24 cellular contexts compared by ENCODE assay signal in the genomic region with DNA sequence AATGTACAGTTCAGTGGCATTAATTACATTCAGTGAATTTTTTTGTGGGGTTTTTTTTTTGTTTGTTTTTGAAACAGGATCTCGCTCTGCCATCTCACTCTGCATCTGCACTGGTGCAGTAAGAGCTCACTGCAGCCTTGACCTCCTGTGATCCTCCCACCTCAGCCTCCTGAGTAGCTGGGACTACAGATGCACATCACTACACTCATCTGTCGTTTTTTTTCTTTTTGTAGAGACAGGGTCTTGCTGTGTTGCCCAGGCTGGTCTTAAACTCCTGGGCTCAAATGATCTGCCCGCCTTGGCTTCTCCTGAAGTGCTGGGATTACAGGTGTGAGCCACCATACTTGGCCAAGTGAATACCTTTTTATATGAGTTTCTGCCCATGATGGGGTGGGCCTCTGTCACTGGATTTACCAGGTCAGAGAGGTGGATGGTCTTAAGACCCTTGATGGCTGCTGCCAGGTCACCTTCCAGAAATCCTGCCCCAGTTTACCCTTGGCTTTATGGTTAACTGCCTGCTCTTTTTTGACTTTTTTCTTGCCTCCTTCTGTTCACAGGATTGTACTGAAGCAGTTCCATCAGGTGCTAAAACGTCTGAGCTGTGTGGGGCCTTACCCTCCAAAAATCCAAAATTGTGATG. TPM values are rescaled to one million over a fixed set of nuclear protein-coding genes. Genes with fewer than 3 reads are reported as not detected.
A peak's percentile ranks its signal among the peaks of the same experiment; 100 is the strongest.
DNase-seq lines count a peak whose midpoint lies in the region; ATAC-seq, FAIRE-seq and TF ChIP-seq lines count a peak whose summit lies in the region.
"Had no signal": no experiment of that assay in that cellular context is flagged by ENCODE, and none has a peak within 500 bp of the region (broad histone marks: within the 10 kb centered on the region; RNA-seq: fewer than 3 reads in every experiment).

No MANE protein-coding gene starts in this region.

- dilution Hi-C loops in endothelial cell of umbilical vein (cut with MboI; ENCODE audit: extremely low pct_ligation_motif_present, low sequenced_read_pairs) = no loop called here

- H3F3A ChIP-seq in OCI-LY1 (ENCODE audit: insufficient read depth, low read length) = 0 out of 2 replicates have a peak, but pooled peaks cover 4% of the 10 kb centered on the region

- H3K27ac ChIP-seq in CD8-positive, alpha-beta T cell (ENCODE audit: low read depth, low read length) = no peak overlapping the region
- H3K27ac ChIP-seq in OCI-LY1 (ENCODE audit: low read depth, low read length, poor library complexity, severe bottlenecking) = peak overlapping the region; percentile 56
- no peak overlapping the region for H3K27ac ChIP-seq in endothelial cell of umbilical vein (ENCODE audit: insufficient read depth, low read depth, low read length)
- H3K27ac ChIP-seq in subcutaneous abdominal adipose tissue (ENCODE audit: low read depth, low read length) = peak overlapping the region; percentile 55
- H3K27ac ChIP-seq: KMS-11, SJCRH30 had no signal

- TF ChIP-seq POLR2A in endothelial cell of umbilical vein (IDR thresholded peaks at IDR 0.05; ENCODE audit: low read depth, low read length) = no peak

- H3K9ac ChIP-seq in OCI-LY1 (ENCODE audit: low read length) = no peak overlapping the region; the same call in 1 of the 2 replicates
- H3K9ac ChIP-seq in endothelial cell of umbilical vein (replicated peaks; ENCODE audit: extremely low read depth, insufficient read depth, low read length) = no peak overlapping the region
- no peak overlapping the region for H3K9ac ChIP-seq in subcutaneous abdominal adipose tissue (ENCODE audit: low read length in 5 of 5)
- H3K9ac ChIP-seq: KMS-11 had no signal

- no peaks in the 10 kb centered on the region for H3K36me3 ChIP-seq in CD8-positive, alpha-beta T cell (ENCODE audit: insufficient read depth, low read length)
- H3K36me3 ChIP-seq in OCI-LY1 (ENCODE audit: insufficient read depth, low read length) = peaks cover 55% of the 10 kb centered on the region; the same call in 1 of the 2 replicates
- H3K36me3 ChIP-seq in endothelial cell of umbilical vein (ENCODE audit: control insufficient read depth in 2 of 2, extremely low read depth in 1 of 2, insufficient read depth in 2 of 2, low read length in 2 of 2) = peaks cover 9 to 18% of the 10 kb centered on the region in 2 experiments
- peaks cover 0 to 7% (median 4%) of the 10 kb centered on the region in 5 donors for H3K36me3 ChIP-seq in subcutaneous abdominal adipose tissue (ENCODE audit: control insufficient read depth in 5 of 5, insufficient read depth in 5 of 5, low read length in 5 of 5)

- ATAC-seq in CD8-positive, alpha-beta T cell = no peak
- no peak for ATAC-seq in omental fat pad (ENCODE audit: low FRiP score)
- ATAC-seq: body of pancreas, HCT116, Panc1 had no signal

- CTCF ChIA-PET in CD8-positive, alpha-beta T cell (lab: Charles Lee) = interaction anchor here (1.2 kb wide), 1 partner anchor 183 kb away, joined by 3 read pairs; no protein-coding TSS in a partner anchor
- CTCF ChIA-PET in endothelial cell of umbilical vein (lab: Charles Lee) = no interaction called here

- POLR2A ChIA-PET in CD8-positive, alpha-beta T cell (lab: Charles Lee) = no interaction called here
- POLR2A ChIA-PET in endothelial cell of umbilical vein (lab: Charles Lee) = no interaction called here

- DNase-seq in CD8-positive, alpha-beta T cell = no peak
- DNase-seq in endothelial cell of umbilical vein (ENCODE audit: low read depth, low spot score) (no peak), D341Med (ENCODE audit: low spot score) (no peak), omental fat pad (ENCODE audit: low spot score) (no peak), HPDE6-E6E7 (ENCODE audit: extremely low spot score) (no peak)
- DNase-seq: activated CD4-positive, alpha-beta T cell treated with anti-CD3 and anti-CD28 coated beads, Interleukin-2, amount 10 ng/mL, durations not matched to agents 24 days and 14 days; activated naive CD8-positive, alpha-beta T cell treated with anti-CD3 and anti-CD28 coated beads, Interleukin-2, amount 10 ng/mL, durations not matched to agents 7 days and 5 days; body of pancreas; GDM1; glutamatergic neuron; kidney glomerular epithelial cell; mammary epithelial cell; NCI-H2081; occipital lobe; SJCRH30; stimulated activated CD4-positive, alpha-beta T cell treated with anti-CD3 and anti-CD28 coated beads, Interleukin-4, amount 100 ng/mL, for 4 hours had no signal

- no peaks in the 10 kb centered on the region for H3K27me3 Mint-ChIP-seq in CD8-positive, alpha-beta T cell (ENCODE audit: low read depth)
- H3K27me3 Mint-ChIP-seq: activated CD4-positive, alpha-beta T cell treated with anti-CD3 and anti-CD28 coated beads, Interleukin-2, amount 10 ng/mL, durations not matched to agents 24 days and 14 days; activated naive CD8-positive, alpha-beta T cell treated with anti-CD3 and anti-CD28 coated beads, Interleukin-2, amount 10 ng/mL, durations not matched to agents 7 days and 5 days; stimulated activated naive CD8-positive, alpha-beta T cell treated with anti-CD3 and anti-CD28 coated beads, Interleukin-15, Interleukin-2, amounts not matched to agents 100 ng/mL and 50 ng/mL, for 24 hours had no signal

- no peak overlapping the region for H3K4me3 ChIP-seq in CD8-positive, alpha-beta T cell (ENCODE audit: low read depth, low read length)
- H3K4me3 ChIP-seq in OCI-LY1 (ENCODE audit: low read depth, low read length, poor library complexity, severe bottlenecking) (no peak overlapping the region), endothelial cell of umbilical vein (replicated peaks in 1 of 3; ENCODE audit: insufficient read depth in 1 of 3, low read depth in 1 of 3, low read length in 3 of 3) (no peak overlapping the region), subcutaneous abdominal adipose tissue (ENCODE audit: low read depth in 1 of 5, low read length in 5 of 5) (no peak overlapping the region)
- H3K4me3 ChIP-seq: body of pancreas, SJCRH30 had no signal

- H3K27ac Mint-ChIP-seq in CD8-positive, alpha-beta T cell = peak overlapping the region; percentile 64
- H3K27ac Mint-ChIP-seq: activated CD4-positive, alpha-beta T cell treated with anti-CD3 and anti-CD28 coated beads, Interleukin-2, amount 10 ng/mL, durations not matched to agents 24 days and 14 days; activated naive CD8-positive, alpha-beta T cell treated with anti-CD3 and anti-CD28 coated beads, Interleukin-2, amount 10 ng/mL, durations not matched to agents 7 days and 5 days; stimulated activated naive CD8-positive, alpha-beta T cell treated with anti-CD3 and anti-CD28 coated beads, Interleukin-15, Interleukin-2, amounts not matched to agents 100 ng/mL and 50 ng/mL, for 24 hours had no signal

- no peaks in the 10 kb centered on the region for H3K9me3 ChIP-seq in CD8-positive, alpha-beta T cell (ENCODE audit: low read length)
- H3K9me3 ChIP-seq in OCI-LY1 (ENCODE audit: low read length) (no peaks in the 10 kb centered on the region), endothelial cell of umbilical vein (replicated peaks; ENCODE audit: control insufficient read depth, insufficient read depth, low read length) (no peaks in the 10 kb centered on the region), subcutaneous abdominal adipose tissue (ENCODE audit: control insufficient read depth in 5 of 5, low read length in 5 of 5) (no peaks in the 10 kb centered on the region)
- H3K9me3 ChIP-seq: body of pancreas, SJCRH30 had no signal

- H4K20me1 ChIP-seq in OCI-LY1 (ENCODE audit: insufficient read depth, low read length) (no peaks in the 10 kb centered on the region), endothelial cell of umbilical vein (replicated peaks; ENCODE audit: control insufficient read depth, extremely low read depth, insufficient read depth, low read length) (peaks cover 3% of the 10 kb centered on the region)

- peaks cover 45% of the 10 kb centered on the region for H3K36me3 Mint-ChIP-seq in CD8-positive, alpha-beta T cell

- no TSS peak for BruUV-seq in endothelial cell of umbilical vein (replicated peaks; lab: Mats Ljungman, UMichigan)

- no peaks in the 10 kb centered on the region for H3K4me1 ChIP-seq in CD8-positive, alpha-beta T cell (ENCODE audit: insufficient read depth, low read length)
- peaks cover 91% of the 10 kb centered on the region for H3K4me1 ChIP-seq in OCI-LY1 (ENCODE audit: insufficient read depth, low read length, severe bottlenecking)
- H3K4me1 ChIP-seq in endothelial cell of umbilical vein (ENCODE audit: control insufficient read depth, extremely low read depth, insufficient read depth, low read length) = peaks cover 28% of the 10 kb centered on the region
- H3K4me1 ChIP-seq in subcutaneous abdominal adipose tissue (ENCODE audit: control insufficient read depth in 5 of 5, insufficient read depth in 5 of 5, low read length in 5 of 5) = peaks cover 10 to 43% (median 41%) of the 10 kb centered on the region in 5 donors

- no peaks in the 10 kb centered on the region for H3K9me2 ChIP-seq in OCI-LY1 (ENCODE audit: low read depth, low read length)

- H3K4me2 ChIP-seq in OCI-LY1 (ENCODE audit: low read length) (no peak overlapping the region), endothelial cell of umbilical vein (ENCODE audit: insufficient read depth, low read length) (no peak overlapping the region)
- H3K4me2 ChIP-seq: KMS-11 had no signal

- H3K4me3 Mint-ChIP-seq in CD8-positive, alpha-beta T cell = no peak overlapping the region
- H3K4me3 Mint-ChIP-seq: activated CD4-positive, alpha-beta T cell treated with anti-CD3 and anti-CD28 coated beads, Interleukin-2, amount 10 ng/mL, durations not matched to agents 24 days and 14 days; activated naive CD8-positive, alpha-beta T cell treated with anti-CD3 and anti-CD28 coated beads, Interleukin-2, amount 10 ng/mL, durations not matched to agents 7 days and 5 days; stimulated activated naive CD8-positive, alpha-beta T cell treated with anti-CD3 and anti-CD28 coated beads, Interleukin-15, Interleukin-2, amounts not matched to agents 100 ng/mL and 50 ng/mL, for 24 hours had no signal

- H3K9me1 ChIP-seq in endothelial cell of umbilical vein (replicated peaks; ENCODE audit: control insufficient read depth, extremely low read depth, insufficient read depth, low read length) = no peaks in the 10 kb centered on the region

- no peaks in the 10 kb centered on the region for H3K9me3 Mint-ChIP-seq in CD8-positive, alpha-beta T cell
- H3K9me3 Mint-ChIP-seq: activated CD4-positive, alpha-beta T cell treated with anti-CD3 and anti-CD28 coated beads, Interleukin-2, amount 10 ng/mL, durations not matched to agents 24 days and 14 days; activated naive CD8-positive, alpha-beta T cell treated with anti-CD3 and anti-CD28 coated beads, Interleukin-2, amount 10 ng/mL, durations not matched to agents 7 days and 5 days; stimulated activated naive CD8-positive, alpha-beta T cell treated with anti-CD3 and anti-CD28 coated beads, Interleukin-15, Interleukin-2, amounts not matched to agents 100 ng/mL and 50 ng/mL, for 24 hours had no signal

- FAIRE-seq in endothelial cell of umbilical vein (lab: Jason Lieb, UNC) = peak; percentile 31
- FAIRE-seq: urothelium cell line had no signal

- H3K27me3 ChIP-seq in CD8-positive, alpha-beta T cell (ENCODE audit: insufficient read depth, low read length) = no peaks in the 10 kb centered on the region
- H3K27me3 ChIP-seq in OCI-LY1 (ENCODE audit: insufficient read depth, low read length) = no peaks in the 10 kb centered on the region
- no peaks in the 10 kb centered on the region for H3K27me3 ChIP-seq in endothelial cell of umbilical vein (ENCODE audit: control insufficient read depth in 2 of 2, insufficient read depth in 2 of 2, low read length in 2 of 2)
- no peaks in the 10 kb centered on the region for H3K27me3 ChIP-seq in subcutaneous abdominal adipose tissue (ENCODE audit: control insufficient read depth in 5 of 5, insufficient read depth in 4 of 5, low read length in 5 of 5)
- H3K27me3 ChIP-seq: body of pancreas, SJCRH30 had no signal

- H2AFZ ChIP-seq in OCI-LY1 (ENCODE audit: low read length) (no peak overlapping the region), endothelial cell of umbilical vein (ENCODE audit: low read depth, low read length) (no peak overlapping the region)

- no peak for TF ChIP-seq CTCF in CD8-positive, alpha-beta T cell (IDR thresholded peaks at IDR 0.05)
- no peak for TF ChIP-seq CTCF in OCI-LY1 (IDR thresholded peaks at IDR 0.05; ENCODE audit: low read length)
- TF ChIP-seq CTCF in endothelial cell of umbilical vein (IDR thresholded peaks at IDR 0.05; ENCODE audit: extremely low read depth in 1 of 2, insufficient read depth in 1 of 2, low read depth in 1 of 2, low read length in 2 of 2) = no peak
- no peak for TF ChIP-seq CTCF in omental fat pad (IDR thresholded peaks at IDR 0.05)

- intact Hi-C loops in CD8-positive, alpha-beta T cell (cut with DNase I, micrococcal nuclease) = no loop called here
- intact Hi-C loops in endothelial cell of umbilical vein (cut with micrococcal nuclease) = no loop called here

- peaks cover 43% of the 10 kb centered on the region for H3K4me1 Mint-ChIP-seq in CD8-positive, alpha-beta T cell (ENCODE audit: low read depth)
- H3K4me1 Mint-ChIP-seq: activated naive CD8-positive, alpha-beta T cell treated with anti-CD3 and anti-CD28 coated beads, Interleukin-2, amount 10 ng/mL, durations not matched to agents 7 days and 5 days had no signal

- H3K79me2 ChIP-seq in OCI-LY1 (ENCODE audit: insufficient read depth, low read length) = peaks cover 51% of the 10 kb centered on the region
- H3K79me2 ChIP-seq in endothelial cell of umbilical vein (ENCODE audit: control insufficient read depth, insufficient read depth, low read length) = peaks cover 97% of the 10 kb centered on the region

RNA-seq across cellular contexts. Expression of gene BCR, which starts 22.6 kb away (rescaled TPM):
- 10 to 100 TPM; 72.1 to 78.5 TPM for total RNA-seq in CD8-positive, alpha-beta T cell
- total RNA-seq in endothelial cell of umbilical vein (129 and 131 TPM in 2 replicates), omental fat pad (100 to 1,000 TPM in 1 of 4 donors, 10 to 100 TPM in 3; 34.8 to 128 (median 51.4) TPM)
- polyA plus RNA-seq in endothelial cell of umbilical vein = 105 and 141 TPM in 2 replicates
- 167 and 188 TPM in 2 replicates for polyA plus RNA-seq in endothelial cell of umbilical vein (2011; cell fraction: cytosol; rRNA removed)
- polyA plus RNA-seq in endothelial cell of umbilical vein (2011; cell fraction: nucleus; rRNA removed) = 209 and 215 TPM in 2 replicates
- polyA plus RNA-seq in endothelial cell of umbilical vein (2012) = 113 and 163 TPM in 2 replicates
- 216 and 282 TPM in 2 replicates for polyA minus RNA-seq in endothelial cell of umbilical vein
- polyA minus RNA-seq in endothelial cell of umbilical vein (2011; cell fraction: cytosol; rRNA and poly(A)+ RNA removed) = 26.9 TPM
- 113 and 114 TPM in 2 replicates for polyA minus RNA-seq in endothelial cell of umbilical vein (2011; cell fraction: nucleus; rRNA and poly(A)+ RNA removed)

RNA-seq across cellular contexts. Expression of gene RAB36, which starts 57.7 kb away (rescaled TPM):
- under 1 TPM; 0.52 to 0.64 TPM for total RNA-seq in CD8-positive, alpha-beta T cell
- 2.6 and 2.7 TPM in 2 replicates for total RNA-seq in endothelial cell of umbilical vein
- polyA plus RNA-seq in endothelial cell of umbilical vein = 3.1 and 3.3 TPM in 2 replicates
- polyA plus RNA-seq in endothelial cell of umbilical vein (2011; cell fraction: cytosol; rRNA removed) = 2.0 and 2.2 TPM in 2 replicates
- polyA plus RNA-seq in endothelial cell of umbilical vein (2011; cell fraction: nucleus; rRNA removed) = 2.6 and 3.4 TPM in 2 replicates
- 1.7 and 2.2 TPM in 2 replicates for polyA plus RNA-seq in endothelial cell of umbilical vein (2012)
- polyA minus RNA-seq in endothelial cell of umbilical vein = 2.3 and 4.9 TPM in 2 replicates
- not detected for polyA minus RNA-seq in endothelial cell of umbilical vein (2011; cell fraction: cytosol; rRNA and poly(A)+ RNA removed)
- 0.96 and 2.6 TPM in 2 replicates for polyA minus RNA-seq in endothelial cell of umbilical vein (2011; cell fraction: nucleus; rRNA and poly(A)+ RNA removed)
- total RNA-seq in omental fat pad = 1 to 10 TPM; 1.6 to 5.7 (median 2.9) TPM
- total RNA-seq: activated CD4-positive, alpha-beta T cell treated with anti-CD3 and anti-CD28 coated beads, Interleukin-2, amount 10 ng/mL, durations not matched to agents 24 days and 14 days; SJCRH30; T-helper 1 cell treated with Interleukin-12 subunit alpha and Interleukin-12 subunit beta and Interleukin-4 antibody, amounts not matched to agents 30 ng/mL and 1 ng/mL, for 36 hours had no signal

Comparison
In these comparisons a context has a peak if more than half of its experiments do, and no peak if none do; other contexts are left out.
1. H3K27ac ChIP-seq: peak in OCI-LY1 (single experiment) and subcutaneous abdominal adipose tissue (single experiment); none in CD8-positive, alpha-beta T cell (single experiment) and endothelial cell of umbilical vein (single experiment).